In genomic region chr3:115252679-115253078, GRCh38 we compare ENCODE assay signal across 8 cellular contexts.
"Had no signal": no experiment of that assay in that cellular context is flagged by ENCODE, and none has a peak within 500 bp of the region (broad histone marks: within the 10 kb centered on the region; RNA-seq: fewer than 3 reads in every experiment).

No MANE protein-coding gene starts in this region.

- H3K4me3 Mint-ChIP-seq: H9, IgD-negative memory B cell had no signal

- H3K27ac Mint-ChIP-seq: H9, IgD-negative memory B cell had no signal

- H3K27ac ChIP-seq: GM23248, HL-60 had no signal

- H3K4me3 ChIP-seq: GM23248 had no signal

- H2AFZ ChIP-seq: GM23248 had no signal

- FAIRE-seq: H1, H54 had no signal

- H3K9ac ChIP-seq: GM23248 had no signal

- DNase-seq: GM23248, H9, HCEC 1CT, KG1 had no signal
